Comparison of ENCODE assay signal across 9 cellular contexts in genomic region chr19:5954293-5954692, GRCh38. TPM values are rescaled to one million over a fixed set of nuclear protein-coding genes. Genes with fewer than 3 reads are reported as not detected.
DNase-seq lines count a peak whose midpoint lies in the region; ATAC-seq and TF ChIP-seq lines count a peak whose summit lies in the region.
"Had no signal": no experiment of that assay in that cellular context is flagged by ENCODE, and none has a peak within 500 bp of the region (broad histone marks: within the 10 kb centered on the region; RNA-seq: fewer than 3 reads in every experiment).

No MANE protein-coding gene starts in this region.

- H3K4me3 ChIP-seq in adipocyte (ENCODE audit: low read length) (peak overlapping the region; percentile 28), tibial artery (peak overlapping the region; percentile 10 to 32)

- peak overlapping the region; percentile 9 for H3K9ac ChIP-seq in adipocyte (ENCODE audit: low read length)

- peaks cover 6% of the 10 kb centered on the region for H3K36me3 ChIP-seq in adipocyte (ENCODE audit: control insufficient read depth, insufficient read depth, low read length, severe bottlenecking)
- peaks cover 0 to 6% (median 0%) of the 10 kb centered on the region in 3 donors for H3K36me3 ChIP-seq in tibial artery

- H3K9me3 ChIP-seq in adipocyte (ENCODE audit: control insufficient read depth, low read length) (no peaks in the 10 kb centered on the region), tibial artery (no peaks in the 10 kb centered on the region)

- DNase-seq in activated naive CD4-positive, alpha-beta T cell treated with anti-CD3 and anti-CD28 coated beads for 36 hours, result no peak
- no peak for DNase-seq in activated naive CD4-positive, alpha-beta T cell treated with Interleukin-2 at 50 U/mL for 16 hours
- DNase-seq in adipocyte (ENCODE audit: low read depth) (no peak), memory B cell (ENCODE audit: low spot score in 2 of 2) (no peak), tibial artery (no peak), cerebellar cortex (ENCODE audit: low spot score) (no peak), HK-2 (ENCODE audit: unreplicated experiment) (no peak), medulla oblongata (ENCODE audit: extremely low spot score) (no peak)

- H3K27me3 ChIP-seq in adipocyte (replicated peaks; ENCODE audit: control insufficient read depth, insufficient read depth, low read length) (no peaks in the 10 kb centered on the region), tibial artery (no peaks in the 10 kb centered on the region)

- no peak for ATAC-seq in memory B cell (ENCODE audit: low read depth)

- H3K27ac Mint-ChIP-seq in activated naive CD4-positive, alpha-beta T cell treated with anti-CD3 and anti-CD28 coated beads for 36 hours, result peak overlapping the region; percentile 87
- peak overlapping the region; percentile 64 for H3K27ac Mint-ChIP-seq in memory B cell

- CTCF ChIA-PET in activated naive CD4-positive, alpha-beta T cell treated with anti-CD3 and anti-CD28 coated beads for 36 hours (lab: Charles Lee), result interaction anchor here (1.4 kb wide), 2 partner anchors 21 to 150 kb away, joined by 3 to 4 read pairs; no protein-coding TSS in a partner anchor

- H3K4me1 ChIP-seq in adipocyte (ENCODE audit: control insufficient read depth, insufficient read depth, low read length) (peaks cover 31% of the 10 kb centered on the region), tibial artery (peaks cover 11 to 59% (median 48%) of the 10 kb centered on the region in 4 donors)

- H3K9me3 Mint-ChIP-seq in activated naive CD4-positive, alpha-beta T cell treated with anti-CD3 and anti-CD28 coated beads for 36 hours, result no peaks in the 10 kb centered on the region
- H3K9me3 Mint-ChIP-seq in memory B cell, result no peaks in the 10 kb centered on the region

- H3K27me3 Mint-ChIP-seq in activated naive CD4-positive, alpha-beta T cell treated with anti-CD3 and anti-CD28 coated beads for 36 hours (ENCODE audit: low read depth), result no peaks in the 10 kb centered on the region
- no peaks in the 10 kb centered on the region for H3K27me3 Mint-ChIP-seq in memory B cell

- peak overlapping the region; percentile 36 for H3K4me3 Mint-ChIP-seq in activated naive CD4-positive, alpha-beta T cell treated with anti-CD3 and anti-CD28 coated beads for 36 hours
- H3K4me3 Mint-ChIP-seq in memory B cell, result no peak overlapping the region

- TF ChIP-seq CTCF in tibial artery (IDR thresholded peaks at IDR 0.05), result no peak

- H3K27ac ChIP-seq in tibial artery, result peak overlapping the region; percentile 67 to 75
- H3K27ac ChIP-seq: HL-60 had no signal

- intact Hi-C loops in activated naive CD4-positive, alpha-beta T cell treated with anti-CD3 and anti-CD28 coated beads for 36 hours (cut with micrococcal nuclease), result loop anchor here (5.0 kb wide), 1 partner anchor 127 kb away; no protein-coding TSS in a partner anchor
- intact Hi-C loops in tibial artery (cut with DNase I; ENCODE audit: low total_unique reads), result no loop called here

- peaks cover 92% of the 10 kb centered on the region for H3K4me1 Mint-ChIP-seq in activated naive CD4-positive, alpha-beta T cell treated with anti-CD3 and anti-CD28 coated beads for 36 hours (ENCODE audit: low read depth)
- peaks cover 51% of the 10 kb centered on the region for H3K4me1 Mint-ChIP-seq in memory B cell

- H3K36me3 Mint-ChIP-seq in activated naive CD4-positive, alpha-beta T cell treated with anti-CD3 and anti-CD28 coated beads for 36 hours (ENCODE audit: low read depth), result peaks cover 30% of the 10 kb centered on the region
- H3K36me3 Mint-ChIP-seq in memory B cell, result peaks cover 10% of the 10 kb centered on the region

RNA-seq across cellular contexts. Expression of gene RANBP3, which starts 23.6 kb away (rescaled TPM):
- 10 to 100 TPM; 77.9 to 80.5 TPM for total RNA-seq in activated naive CD4-positive, alpha-beta T cell treated with anti-CD3 and anti-CD28 coated beads for 36 hours

RNA-seq across cellular contexts. Expression of gene CAPS, which starts 40.2 kb away (rescaled TPM):
- 1 to 10 TPM; 2.1 to 2.8 TPM for total RNA-seq in activated naive CD4-positive, alpha-beta T cell treated with anti-CD3 and anti-CD28 coated beads for 36 hours

RNA-seq across cellular contexts. Expression of gene VMAC, which starts 49.6 kb away (rescaled TPM):
- total RNA-seq in activated naive CD4-positive, alpha-beta T cell treated with anti-CD3 and anti-CD28 coated beads for 36 hours, result 1 to 10 TPM; 1.5 to 2.0 TPM

RNA-seq across cellular contexts. Expression of gene NDUFA11, which starts 50.7 kb away (rescaled TPM):
- total RNA-seq in activated naive CD4-positive, alpha-beta T cell treated with anti-CD3 and anti-CD28 coated beads for 36 hours, result 100 to 1,000 TPM; 226 to 228 TPM
